In genomic region chr1:226940806-226941067, GRCh38 we compare ENCODE assay signal across 8 cellular contexts. TPM values are rescaled to one million over a fixed set of nuclear protein-coding genes. Genes with fewer than 3 reads are reported as not detected.
DNase-seq lines count a peak whose midpoint lies in the region; ATAC-seq and TF ChIP-seq lines count a peak whose summit lies in the region.

No MANE protein-coding gene starts in this region.

- H3K27me3 Mint-ChIP-seq in HFFc6 (ENCODE audit: insufficient read depth) = no peaks in the 10 kb centered on the region; the same call in none of the 2 replicates
- H3K27me3 Mint-ChIP-seq in activated T-helper 1 cell treated with anti-CD3 and anti-CD28 coated beads, Interleukin-12 subunit alpha, Interleukin-12 subunit beta, Interleukin-2, Interleukin-4 antibody, amounts not matched to agents 30 ng/mL and 10 ng/mL and 1 ng/mL, durations not matched to agents 14 hours and 24 hours and 36 hours (ENCODE audit: insufficient read depth) = no peaks in the 10 kb centered on the region
- H3K27me3 Mint-ChIP-seq in stimulated activated memory B cell treated with anti-CD40 and anti-IgM and Interleukin-4, amounts not matched to agents 10 μg/mL and 1 μg/mL and 100 μg/mL, for 72 hours = no peaks in the 10 kb centered on the region

- no peaks in the 10 kb centered on the region for H3K9me3 ChIP-seq in iPS-18c (ENCODE audit: control insufficient read depth, insufficient read depth, low read length)

- peak overlapping the region; percentile 77 for H3K4me3 ChIP-seq in iPS-18c (ENCODE audit: insufficient read depth, low read depth, low read length)

- no peaks in the 10 kb centered on the region for H3K9me3 Mint-ChIP-seq in HFFc6
- no peaks in the 10 kb centered on the region for H3K9me3 Mint-ChIP-seq in activated T-helper 1 cell treated with anti-CD3 and anti-CD28 coated beads, Interleukin-12 subunit alpha, Interleukin-12 subunit beta, Interleukin-2, Interleukin-4 antibody, amounts not matched to agents 30 ng/mL and 10 ng/mL and 1 ng/mL, durations not matched to agents 14 hours and 24 hours and 36 hours
- no peaks in the 10 kb centered on the region for H3K9me3 Mint-ChIP-seq in stimulated activated memory B cell treated with anti-CD40 and anti-IgM and Interleukin-4, amounts not matched to agents 10 μg/mL and 1 μg/mL and 100 μg/mL, for 72 hours

- no peak for DNase-seq in HFFc6
- no peak for DNase-seq in activated T-helper 1 cell treated with anti-CD3 and anti-CD28 coated beads, Interleukin-12 subunit alpha, Interleukin-12 subunit beta, Interleukin-2, Interleukin-4 antibody, amounts not matched to agents 30 ng/mL and 10 ng/mL and 1 ng/mL, durations not matched to agents 14 hours and 24 hours and 36 hours (ENCODE audit: low spot score)
- no peak for DNase-seq in amniotic stem cell (lab: John Stamatoyannopoulos, UW)
- no peak for DNase-seq in NCI-H146 (lab: John Stamatoyannopoulos, UW)
- no peak for DNase-seq in NCI-H2081 treated with DMSO at 0.1 percent for 48 hours (lab: John Stamatoyannopoulos, UW)
- no peak for DNase-seq in activated gamma-delta T cell (lab: John Stamatoyannopoulos, UW)

- intact Hi-C loops in activated T-helper 1 cell treated with anti-CD3 and anti-CD28 coated beads, Interleukin-12 subunit alpha, Interleukin-12 subunit beta, Interleukin-2, Interleukin-4 antibody, amounts not matched to agents 30 ng/mL and 10 ng/mL and 1 ng/mL, durations not matched to agents 14 hours and 24 hours and 36 hours (cut with micrococcal nuclease) = loop anchor here (1.0 to 10.0 kb wide), 11 partner anchors 25 to 878 kb away; partner anchors contain the start of genes H3-3A, ITPKB and PSEN2

- H3K36me3 Mint-ChIP-seq in HFFc6 (ENCODE audit: low read depth) = no peaks in the 10 kb centered on the region
- no peaks in the 10 kb centered on the region for H3K36me3 Mint-ChIP-seq in activated T-helper 1 cell treated with anti-CD3 and anti-CD28 coated beads, Interleukin-12 subunit alpha, Interleukin-12 subunit beta, Interleukin-2, Interleukin-4 antibody, amounts not matched to agents 30 ng/mL and 10 ng/mL and 1 ng/mL, durations not matched to agents 14 hours and 24 hours and 36 hours (ENCODE audit: low read depth)
- peaks cover 7% of the 10 kb centered on the region for H3K36me3 Mint-ChIP-seq in stimulated activated memory B cell treated with anti-CD40 and anti-IgM and Interleukin-4, amounts not matched to agents 10 μg/mL and 1 μg/mL and 100 μg/mL, for 72 hours

- peak overlapping the region; percentile 89 for H3K4me3 Mint-ChIP-seq in HFFc6
- peak overlapping the region; percentile 89 for H3K4me3 Mint-ChIP-seq in activated T-helper 1 cell treated with anti-CD3 and anti-CD28 coated beads, Interleukin-12 subunit alpha, Interleukin-12 subunit beta, Interleukin-2, Interleukin-4 antibody, amounts not matched to agents 30 ng/mL and 10 ng/mL and 1 ng/mL, durations not matched to agents 14 hours and 24 hours and 36 hours
- peak overlapping the region; percentile 97 for H3K4me3 Mint-ChIP-seq in stimulated activated memory B cell treated with anti-CD40 and anti-IgM and Interleukin-4, amounts not matched to agents 10 μg/mL and 1 μg/mL and 100 μg/mL, for 72 hours

- peaks cover 31% of the 10 kb centered on the region for H3K4me1 Mint-ChIP-seq in HFFc6 (ENCODE audit: low read depth)
- H3K4me1 Mint-ChIP-seq in activated T-helper 1 cell treated with anti-CD3 and anti-CD28 coated beads, Interleukin-12 subunit alpha, Interleukin-12 subunit beta, Interleukin-2, Interleukin-4 antibody, amounts not matched to agents 30 ng/mL and 10 ng/mL and 1 ng/mL, durations not matched to agents 14 hours and 24 hours and 36 hours (ENCODE audit: low read depth) = peaks cover 41% of the 10 kb centered on the region
- peaks cover 62% of the 10 kb centered on the region for H3K4me1 Mint-ChIP-seq in stimulated activated memory B cell treated with anti-CD40 and anti-IgM and Interleukin-4, amounts not matched to agents 10 μg/mL and 1 μg/mL and 100 μg/mL, for 72 hours

- TF ChIP-seq CTCF in HFFc6 (IDR thresholded peaks at IDR 0.05) = no peak

- H3K27ac Mint-ChIP-seq in HFFc6 = peak overlapping the region; percentile 9; the same call in 1 of the 2 replicates
- H3K27ac Mint-ChIP-seq in activated T-helper 1 cell treated with anti-CD3 and anti-CD28 coated beads, Interleukin-12 subunit alpha, Interleukin-12 subunit beta, Interleukin-2, Interleukin-4 antibody, amounts not matched to agents 30 ng/mL and 10 ng/mL and 1 ng/mL, durations not matched to agents 14 hours and 24 hours and 36 hours = peak overlapping the region; percentile 97
- peak overlapping the region; percentile 100 for H3K27ac Mint-ChIP-seq in stimulated activated memory B cell treated with anti-CD40 and anti-IgM and Interleukin-4, amounts not matched to agents 10 μg/mL and 1 μg/mL and 100 μg/mL, for 72 hours

- ATAC-seq in stimulated activated memory B cell treated with anti-CD40 and anti-IgM and Interleukin-4, amounts not matched to agents 10 μg/mL and 1 μg/mL and 100 μg/mL, for 72 hours = no peak

RNA-seq across cellular contexts. Expression of gene COQ8A, which starts 0.6 kb away (rescaled TPM):
- 1 to 10 TPM; 4.1 to 8.1 (median 4.9) TPM for total RNA-seq in HFFc6 (2021; fragmentation: NEBNext Ultra II Directional; extraction: Animal tissue kit (Norgen Biotek cat#: 25700))
- 33.1 and 33.8 TPM in 2 replicates for total RNA-seq in activated T-helper 1 cell treated with anti-CD3 and anti-CD28 coated beads, Interleukin-12 subunit alpha, Interleukin-12 subunit beta, Interleukin-2, Interleukin-4 antibody, amounts not matched to agents 30 ng/mL and 10 ng/mL and 1 ng/mL, durations not matched to agents 14 hours and 24 hours and 36 hours

Comparison
In these comparisons a context has a peak if more than half of its experiments do, and no peak if none do; other contexts are left out.
1. H3K27ac Mint-ChIP-seq: peak in every context shown above with its lines; median percentile 100 in stimulated activated memory B cell treated with anti-CD40 and anti-IgM and Interleukin-4, amounts not matched to agents 10 μg/mL and 1 μg/mL and 100 μg/mL, for 72 hours; 97 in activated T-helper 1 cell treated with anti-CD3 and anti-CD28 coated beads, Interleukin-12 subunit alpha, Interleukin-12 subunit beta, Interleukin-2, Interleukin-4 antibody, amounts not matched to agents 30 ng/mL and 10 ng/mL and 1 ng/mL, durations not matched to agents 14 hours and 24 hours and 36 hours; 9 in HFFc6.